In genomic region chr22:31038686-31039085, GRCh38 we compare ENCODE assay signal across 21 cellular contexts. TPM values are rescaled to one million over a fixed set of nuclear protein-coding genes. Genes with fewer than 3 reads are reported as not detected.
A peak's percentile ranks its signal among the peaks of the same experiment; 100 is the strongest.
DNase-seq lines count a peak whose midpoint lies in the region; ATAC-seq and TF ChIP-seq lines count a peak whose summit lies in the region.
"Had no signal": no experiment of that assay in that cellular context is flagged by ENCODE, and none has a peak within 500 bp of the region (broad histone marks: within the 10 kb centered on the region; RNA-seq: fewer than 3 reads in every experiment).

No MANE protein-coding gene starts in this region.

- 92 to 95% methylated on average over 1 of the region's 1 CpG for WGBS in GM23248 (ENCODE audit: low coverage in 1 of 2, low lambda C conversion rate in 2 of 2, missing lambda C conversion rate in 2 of 2), 2 experiments

- H3K4me3 ChIP-seq in GM23248 (no peak overlapping the region), muscle layer of colon (ENCODE audit: low read depth in 1 of 2, low read length in 2 of 2) (no peak overlapping the region), subcutaneous abdominal adipose tissue (ENCODE audit: low read depth in 1 of 5, low read length in 5 of 5) (no peak overlapping the region)
- H3K4me3 ChIP-seq: BLaER1 treated with 17β-estradiol and CSF1 and Interleukin-3, amounts not matched to agents 10 nM and 100 nM had no signal

- DNase-seq in GM23248 (no peak), epidermal melanocyte (ENCODE audit: insufficient read length, low spot score) (peak; percentile 52), CD14-positive monocyte (ENCODE audit: low spot score) (no peak)
- DNase-seq: activated CD4-positive, alpha-beta T cell treated with anti-CD3 and anti-CD28 coated beads for 4 hours; activated gamma-delta T cell treated with Interleukin-2 at 50 U/mL for 16 hours; DMS 273 treated with DMSO at 0.1 percent for 48 hours; effector memory CD8-positive, alpha-beta T cell; Karpas-422; mesendoderm; NCI-H1092; NK-92 treated with Interleukin-12 subunit alpha and Interleukin-12 subunit beta, amount 100 ng/mL, for 24 hours; stimulated activated CD4-positive, alpha-beta T cell treated with anti-CD3 and anti-CD28 coated beads, Interleukin-15, amount 100 ng/mL, for 24 hours; SW 1271 had no signal

- H3K4me2 ChIP-seq in GM23248 (ENCODE audit: unreplicated experiment): peak overlapping the region; percentile 32
- H3K4me2 ChIP-seq: BLaER1 treated with 17β-estradiol and CSF1 and Interleukin-3, amounts not matched to agents 10 nM and 100 nM had no signal

- no peak for ATAC-seq in GM18870 (IDR thresholded peaks at IDR 0.05; ENCODE audit: unreplicated experiment)
- no peak for ATAC-seq in GM19023 (IDR thresholded peaks at IDR 0.05; ENCODE audit: unreplicated experiment)
- ATAC-seq in HG03108 (IDR thresholded peaks at IDR 0.05; ENCODE audit: unreplicated experiment): no peak
- ATAC-seq: effector memory CD8-positive, alpha-beta T cell had no signal

- peaks cover 0 to 2% (median 0%) of the 10 kb centered on the region in 7 donors for H3K9me3 Mint-ChIP-seq in CD14-positive monocyte
- H3K9me3 Mint-ChIP-seq: effector memory CD8-positive, alpha-beta T cell; type B pancreatic cell had no signal

- H3K27me3 ChIP-seq in GM23248 (replicated peaks; ENCODE audit: insufficient read depth) (no peaks in the 10 kb centered on the region), muscle layer of colon (ENCODE audit: control insufficient read depth in 1 of 2, insufficient read depth in 2 of 2, low read length in 2 of 2) (no peaks in the 10 kb centered on the region), subcutaneous abdominal adipose tissue (ENCODE audit: control insufficient read depth in 5 of 5, insufficient read depth in 4 of 5, low read length in 5 of 5) (no peaks in the 10 kb centered on the region)
- H3K27me3 ChIP-seq: BLaER1 treated with 17β-estradiol and CSF1 and Interleukin-3, amounts not matched to agents 10 nM and 100 nM had no signal

- H3K27me3 Mint-ChIP-seq in CD14-positive monocyte (ENCODE audit: low read depth in 3 of 3): peaks cover 1 to 4% (median 4%) of the 10 kb centered on the region in 3 donors

- H3K27ac ChIP-seq in GM23248 (peak overlapping the region; percentile 35), muscle layer of colon (ENCODE audit: low read depth, low read length) (peak overlapping the region; percentile 53), subcutaneous abdominal adipose tissue (ENCODE audit: low read depth, low read length) (peak overlapping the region; percentile 37)
- H3K27ac ChIP-seq: BLaER1 treated with 17β-estradiol and CSF1 and Interleukin-3, amounts not matched to agents 10 nM and 100 nM; RWPE1 had no signal

- no peak overlapping the region for H3K9ac ChIP-seq in GM23248
- H3K9ac ChIP-seq in muscle layer of colon (ENCODE audit: low read length): peak overlapping the region; percentile 42
- H3K9ac ChIP-seq in subcutaneous abdominal adipose tissue (ENCODE audit: low read length in 5 of 5): no peak overlapping the region
- H3K9ac ChIP-seq: BLaER1 treated with 17β-estradiol and CSF1 and Interleukin-3, amounts not matched to agents 10 nM and 100 nM had no signal

- H3K4me1 ChIP-seq in GM23248 (ENCODE audit: insufficient read depth) (peaks cover 20% of the 10 kb centered on the region), muscle layer of colon (ENCODE audit: insufficient read depth, low read length) (peaks cover 43% of the 10 kb centered on the region), subcutaneous abdominal adipose tissue (ENCODE audit: control insufficient read depth in 5 of 5, insufficient read depth in 5 of 5, low read length in 5 of 5) (peaks cover 4 to 35% (median 22%) of the 10 kb centered on the region in 5 donors)

- H3K9me3 ChIP-seq in GM23248 (ENCODE audit: low read depth) (no peaks in the 10 kb centered on the region), muscle layer of colon (ENCODE audit: low read length) (no peaks in the 10 kb centered on the region), subcutaneous abdominal adipose tissue (ENCODE audit: control insufficient read depth in 5 of 5, low read length in 5 of 5) (peaks cover 0 to 4% (median 2%) of the 10 kb centered on the region in 5 donors)
- H3K9me3 ChIP-seq: BLaER1 treated with 17β-estradiol and CSF1 and Interleukin-3, amounts not matched to agents 10 nM and 100 nM had no signal

- H3F3A ChIP-seq in GM23248 (ENCODE audit: insufficient read depth): peaks cover 21% of the 10 kb centered on the region

- no peaks in the 10 kb centered on the region for H3K4me1 Mint-ChIP-seq in CD14-positive monocyte

- TF ChIP-seq CTCF in CD14-positive monocyte (IDR thresholded peaks at IDR 0.05): no peak

- H3K79me2 ChIP-seq in GM23248 (ENCODE audit: insufficient read depth): no peaks in the 10 kb centered on the region

- H3K9me2 ChIP-seq in GM23248 (ENCODE audit: insufficient read depth): no peaks in the 10 kb centered on the region

- no peaks in the 10 kb centered on the region for H4K20me1 ChIP-seq in GM23248 (ENCODE audit: insufficient read depth)
- H4K20me1 ChIP-seq: BLaER1 treated with 17β-estradiol and CSF1 and Interleukin-3, amounts not matched to agents 10 nM and 100 nM had no signal

- intact Hi-C loops in CD14-positive monocyte (cut with micrococcal nuclease): no loop called here

- no peaks in the 10 kb centered on the region for H3K36me3 Mint-ChIP-seq in CD14-positive monocyte
- H3K36me3 Mint-ChIP-seq: type B pancreatic cell had no signal

- no peak overlapping the region for H3K4me3 Mint-ChIP-seq in CD14-positive monocyte
- H3K4me3 Mint-ChIP-seq: effector memory CD8-positive, alpha-beta T cell; type B pancreatic cell had no signal

- in situ Hi-C loops in GM23248 (cut with MboI): no loop called here

- no peak overlapping the region for H3K27ac Mint-ChIP-seq in CD14-positive monocyte
- H3K27ac Mint-ChIP-seq: effector memory CD8-positive, alpha-beta T cell; type B pancreatic cell had no signal

- H2AFZ ChIP-seq in GM23248: no peak overlapping the region

- H3K36me3 ChIP-seq in GM23248 (ENCODE audit: low read depth) (no peaks in the 10 kb centered on the region), muscle layer of colon (ENCODE audit: insufficient read depth, low read length) (no peaks in the 10 kb centered on the region), subcutaneous abdominal adipose tissue (ENCODE audit: control insufficient read depth in 5 of 5, insufficient read depth in 5 of 5, low read length in 5 of 5) (no peaks in the 10 kb centered on the region)
- H3K36me3 ChIP-seq: BLaER1 treated with 17β-estradiol and CSF1 and Interleukin-3, amounts not matched to agents 10 nM and 100 nM had no signal

RNA-seq across cellular contexts. Expression of gene SMTN, which starts 42.4 kb away (rescaled TPM):
- 160 and 175 TPM in 2 replicates for total RNA-seq in GM23248 (2014; rRNA removed; shearing (Covaris generic))
- polyA plus RNA-seq in GM23248 (2016; fragmentation: Nextera tagmentation; extraction: Ambion mirVana) (96.7 and 98.1 TPM in 2 replicates), CD14-positive monocyte (under 1 TPM; 0.87 to 0.88 TPM)

Comparison
In these comparisons a context has a peak if more than half of its experiments do, and no peak if none do; other contexts are left out.
1. RNA of gene SMTN, which starts 42.4 kb away (polyA plus RNA-seq): 96.7 to 98.1 TPM in GM23248; 0.87 to 0.88 TPM in CD14-positive monocyte; every median in the first group is over 10 times any median in the second.
2. Peak in every context shown above with its lines, with median percentiles within 50 percentile points of each other: H3K27ac ChIP-seq.